ENCODE assay signal across 23 cellular contexts in the genomic region with DNA sequence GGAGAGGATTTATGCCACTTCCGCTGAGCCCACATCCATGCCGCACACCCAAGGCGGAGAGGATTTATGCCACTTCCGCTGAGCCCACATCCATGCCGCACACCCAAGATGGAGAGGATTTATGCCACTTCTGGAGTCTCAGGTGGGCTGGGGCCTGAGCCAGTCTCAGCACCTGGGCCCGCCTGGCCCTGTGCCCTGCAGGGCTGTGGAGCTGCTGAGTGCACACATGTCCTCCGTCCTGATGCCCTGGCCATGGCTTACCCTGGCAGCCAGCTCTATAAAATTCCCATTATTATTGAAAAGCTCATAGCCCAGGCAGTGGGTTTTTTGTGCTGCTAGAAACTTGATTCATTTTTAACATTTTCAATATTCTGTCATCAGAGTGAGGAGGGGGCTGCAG.
"Had no signal": no experiment of that assay in that cellular context is flagged by ENCODE, and none has a peak within 500 bp of the region (broad histone marks: within the 10 kb centered on the region; RNA-seq: fewer than 3 reads in every experiment).

No MANE protein-coding gene starts in this region.

- DNase-seq: head of caudate nucleus; hippocampal formation; left ventricle myocardium inferior; mesendoderm; midbrain; mucosa of descending colon; naive thymus-derived CD4-positive, alpha-beta T cell; nephron progenitor cell; occipital lobe; ovary; retina; right cardiac atrium; sigmoid colon; small intestine; spleen; stimulated activated CD4-positive, alpha-beta T cell treated with anti-CD3 and anti-CD28 coated beads, Interleukin-4, amount 100 ng/mL, for 24 hours; stimulated activated naive CD4-positive, alpha-beta T cell; tibial artery; trophoblast cell; upper lobe of right lung had no signal

- H3K9me3 Mint-ChIP-seq: stimulated activated naive CD8-positive, alpha-beta T cell treated with anti-CD3 and anti-CD28 coated beads, Interleukin-15, Interleukin-2, amounts not matched to agents 100 ng/mL and 50 ng/mL, for 24 hours had no signal

- H3K4me3 Mint-ChIP-seq: naive thymus-derived CD4-positive, alpha-beta T cell; nephron progenitor cell; neural progenitor cell; stimulated activated effector memory CD8-positive, alpha-beta T cell treated with anti-CD3 and anti-CD28 coated beads, Interleukin-12 subunit alpha, Interleukin-12 subunit beta, amount 100 ng/mL, for 72 hours; stimulated activated naive CD8-positive, alpha-beta T cell treated with anti-CD3 and anti-CD28 coated beads, Interleukin-15, Interleukin-2, amounts not matched to agents 100 ng/mL and 50 ng/mL, for 24 hours had no signal

- H3K36me3 Mint-ChIP-seq: naive thymus-derived CD4-positive, alpha-beta T cell; stimulated activated effector memory CD8-positive, alpha-beta T cell treated with anti-CD3 and anti-CD28 coated beads, Interleukin-12 subunit alpha, Interleukin-12 subunit beta, amount 100 ng/mL, for 72 hours had no signal

- H3K27me3 Mint-ChIP-seq: naive thymus-derived CD4-positive, alpha-beta T cell had no signal

- H3K4me1 Mint-ChIP-seq: neural progenitor cell had no signal

- H3K27ac Mint-ChIP-seq: naive thymus-derived CD4-positive, alpha-beta T cell; nephron progenitor cell; neural progenitor cell; stimulated activated effector memory CD8-positive, alpha-beta T cell treated with anti-CD3 and anti-CD28 coated beads, Interleukin-12 subunit alpha, Interleukin-12 subunit beta, amount 100 ng/mL, for 72 hours; stimulated activated naive CD8-positive, alpha-beta T cell treated with anti-CD3 and anti-CD28 coated beads, Interleukin-15, Interleukin-2, amounts not matched to agents 100 ng/mL and 50 ng/mL, for 24 hours had no signal
